In genomic region chr15:60840306-60840702, GRCh38 we compare ENCODE assay signal across 11 cellular contexts.
DNase-seq lines count a peak whose midpoint lies in the region; FAIRE-seq and TF ChIP-seq lines count a peak whose summit lies in the region.
"Had no signal": no experiment of that assay in that cellular context is flagged by ENCODE, and none has a peak within 500 bp of the region (broad histone marks: within the 10 kb centered on the region; RNA-seq: fewer than 3 reads in every experiment).

No MANE protein-coding gene starts in this region.

- TF ChIP-seq CTCF in AG10803 (conservative IDR thresholded peaks at IDR 0.05; ENCODE audit: low read length): peak; percentile 27; the same call in 1 of the 2 replicates
- no peak for TF ChIP-seq CTCF in neural progenitor cell (IDR thresholded peaks at IDR 0.05)

- H3K4me3 ChIP-seq in AG10803 (ENCODE audit: low read length) (no peak overlapping the region), neural progenitor cell (no peak overlapping the region)

- no peaks in the 10 kb centered on the region for H3K9me3 ChIP-seq in neural progenitor cell (ENCODE audit: low read depth)

- no peaks in the 10 kb centered on the region for H3K27me3 ChIP-seq in neural progenitor cell

- H2AFZ ChIP-seq in neural progenitor cell (replicated peaks): no peak overlapping the region

- intact Hi-C loops in activated CD4-positive, alpha-beta memory T cell treated with anti-CD3 and anti-CD28 coated beads for 36 hours (cut with micrococcal nuclease): loop anchor here (2.0 to 10.0 kb wide), 5 partner anchors 14 to 448 kb away; no protein-coding TSS in a partner anchor

- peaks cover 9% of the 10 kb centered on the region for H3K4me1 ChIP-seq in neural progenitor cell

- DNase-seq in AG10803 (ENCODE audit: low read depth): peak; percentile 37
- peak; percentile 44 for DNase-seq in GM03348 (ENCODE audit: low spot score)
- peak; percentile 36 for DNase-seq in activated CD4-positive, alpha-beta memory T cell treated with anti-CD3 and anti-CD28 coated beads for 36 hours
- peak; percentile 23 for DNase-seq in iPS-NIHi11 (ENCODE audit: low spot score)
- no peak for DNase-seq in frontal cortex (ENCODE audit: low spot score in 2 of 2)
- no peak for DNase-seq in NCI-H446 treated with DMSO at 0.1 percent for 48 hours (lab: John Stamatoyannopoulos, UW)
- no peak for DNase-seq in neural progenitor cell (ENCODE audit: low spot score)
- DNase-seq in NK-92 (lab: John Stamatoyannopoulos, UW; ENCODE audit: unreplicated experiment): no peak
- DNase-seq: activated CD8-positive, alpha-beta memory T cell treated with anti-CD3 and anti-CD28 coated beads, Interleukin-2, amount 50 U/mL, for 48 hours; kidney had no signal

- no peaks in the 10 kb centered on the region for H3K36me3 Mint-ChIP-seq in activated CD4-positive, alpha-beta memory T cell treated with anti-CD3 and anti-CD28 coated beads for 36 hours
- H3K36me3 Mint-ChIP-seq in neural progenitor cell: no peaks in the 10 kb centered on the region
- H3K36me3 Mint-ChIP-seq: IgD-negative memory B cell had no signal

- H3K4me1 Mint-ChIP-seq in activated CD4-positive, alpha-beta memory T cell treated with anti-CD3 and anti-CD28 coated beads for 36 hours (ENCODE audit: low read depth): peaks cover 74% of the 10 kb centered on the region
- H3K4me1 Mint-ChIP-seq in neural progenitor cell: peaks cover 5% of the 10 kb centered on the region

- CTCF ChIA-PET in activated CD4-positive, alpha-beta memory T cell treated with anti-CD3 and anti-CD28 coated beads for 36 hours (lab: Charles Lee): interaction anchor here (0.7 to 1.9 kb wide), 8 partner anchors 9 to 319 kb away, joined by 3 to 7 read pairs (median 4); no protein-coding TSS in a partner anchor

- H3K36me3 ChIP-seq in neural progenitor cell: no peaks in the 10 kb centered on the region

- H3K27ac Mint-ChIP-seq in activated CD4-positive, alpha-beta memory T cell treated with anti-CD3 and anti-CD28 coated beads for 36 hours: peak overlapping the region; percentile 74
- no peak overlapping the region for H3K27ac Mint-ChIP-seq in neural progenitor cell

- no peaks in the 10 kb centered on the region for H3F3A ChIP-seq in neural progenitor cell (ENCODE audit: low read depth)

- FAIRE-seq in frontal cortex (lab: Jason Lieb, UNC): no peak
- FAIRE-seq: kidney had no signal

- peaks cover 3% of the 10 kb centered on the region for H3K27me3 Mint-ChIP-seq in activated CD4-positive, alpha-beta memory T cell treated with anti-CD3 and anti-CD28 coated beads for 36 hours
- peaks cover 2% of the 10 kb centered on the region for H3K27me3 Mint-ChIP-seq in neural progenitor cell (ENCODE audit: insufficient read depth, low read depth)

- H4K20me1 ChIP-seq in neural progenitor cell (ENCODE audit: low read depth): no peaks in the 10 kb centered on the region

- POLR2A ChIA-PET in activated CD4-positive, alpha-beta memory T cell treated with anti-CD3 and anti-CD28 coated beads for 36 hours (lab: Charles Lee): interaction anchor here (0.9 to 1.8 kb wide), 5 partner anchors 33 to 144 kb away, joined by 3 to 4 read pairs (median 3); no protein-coding TSS in a partner anchor

- peak overlapping the region; percentile 68 for H3K4me3 Mint-ChIP-seq in activated CD4-positive, alpha-beta memory T cell treated with anti-CD3 and anti-CD28 coated beads for 36 hours
- no peak overlapping the region for H3K4me3 Mint-ChIP-seq in neural progenitor cell

- H3K9me3 Mint-ChIP-seq in activated CD4-positive, alpha-beta memory T cell treated with anti-CD3 and anti-CD28 coated beads for 36 hours: no peaks in the 10 kb centered on the region
- no peaks in the 10 kb centered on the region for H3K9me3 Mint-ChIP-seq in neural progenitor cell
- H3K9me3 Mint-ChIP-seq: IgD-negative memory B cell had no signal

- H3K27ac ChIP-seq in neural progenitor cell: no peak overlapping the region

- no peaks in the 10 kb centered on the region for H3K79me2 ChIP-seq in neural progenitor cell (ENCODE audit: low read depth)

- H3K4me2 ChIP-seq in neural progenitor cell: no peak overlapping the region

- H3K9ac ChIP-seq in neural progenitor cell: no peak overlapping the region

Comparison
In these comparisons a context has a peak if more than half of its experiments do, and no peak if none do; other contexts are left out.
1. DNase-seq: peak in AG10803 (single experiment), GM03348 (single experiment), activated CD4-positive, alpha-beta memory T cell treated with anti-CD3 and anti-CD28 coated beads for 36 hours (single experiment) and iPS-NIHi11 (single experiment); none in frontal cortex (0 of 2), NCI-H446 treated with DMSO at 0.1 percent for 48 hours (single experiment), neural progenitor cell (single experiment) and NK-92 (single experiment).